24 cellular contexts compared by ENCODE assay signal in genomic region chr13:111484129-111484925, GRCh38.
DNase-seq lines count a peak whose midpoint lies in the region; ATAC-seq and TF ChIP-seq lines count a peak whose summit lies in the region.
"Had no signal": no experiment of that assay in that cellular context is flagged by ENCODE, and none has a peak within 500 bp of the region (broad histone marks: within the 10 kb centered on the region; RNA-seq: fewer than 3 reads in every experiment).

No MANE protein-coding gene starts in this region.

- DNase-seq in activated CD8-positive, alpha-beta memory T cell treated with anti-CD3 and anti-CD28 coated beads for 24 hours: peak; percentile 30
- no peak for DNase-seq in activated CD8-positive, alpha-beta memory T cell treated with anti-CD3 and anti-CD28 coated beads, Interleukin-2, amount 10 ng/mL, durations not matched to agents 7 days and 5 days
- DNase-seq in RWPE2 (ENCODE audit: low spot score) (peak; percentile 20), mesenteric fat pad (ENCODE audit: low spot score) (peak; percentile 86), superior temporal gyrus (ENCODE audit: extremely low spot score) (no peak)
- DNase-seq: activated CD4-positive, CD25-positive, alpha-beta regulatory T cell; activated CD8-positive, alpha-beta T cell treated with anti-CD3 and anti-CD28 coated beads, Interleukin-2, amount 10 ng/mL, durations not matched to agents 7 days and 5 days; Calu3; cerebellar nuclear complex; EL; left colon; midbrain; NCI-H1048; spleen; stimulated activated CD4-positive, alpha-beta T cell treated with anti-CD3 and anti-CD28 coated beads, Interleukin-4, amount 100 ng/mL, for 24 hours had no signal

- CTCF ChIA-PET in activated CD8-positive, alpha-beta memory T cell treated with anti-CD3 and anti-CD28 coated beads, Interleukin-2, amount 10 ng/mL, durations not matched to agents 7 days and 5 days (lab: Charles Lee): no interaction called here

- H3K36me3 Mint-ChIP-seq in activated CD8-positive, alpha-beta memory T cell treated with anti-CD3 and anti-CD28 coated beads, Interleukin-2, amount 10 ng/mL, durations not matched to agents 7 days and 5 days: no peaks in the 10 kb centered on the region
- H3K36me3 Mint-ChIP-seq: activated naive CD4-positive, alpha-beta T cell treated with anti-CD3 and anti-CD28 coated beads, Interleukin-2, amount 50 U/mL, for 72 hours had no signal

- no peak overlapping the region for H3K27ac Mint-ChIP-seq in activated CD8-positive, alpha-beta memory T cell treated with anti-CD3 and anti-CD28 coated beads, Interleukin-2, amount 10 ng/mL, durations not matched to agents 7 days and 5 days
- H3K27ac Mint-ChIP-seq: activated CD8-positive, alpha-beta T cell treated with anti-CD3 and anti-CD28 coated beads, Interleukin-2, amount 10 ng/mL, durations not matched to agents 7 days and 5 days; activated naive CD4-positive, alpha-beta T cell treated with anti-CD3 and anti-CD28 coated beads, Interleukin-2, amount 50 U/mL, for 72 hours; nephron; stimulated activated naive CD8-positive, alpha-beta T cell treated with anti-CD3 and anti-CD28 coated beads, Interleukin-15, Interleukin-2, amounts not matched to agents 100 ng/mL and 50 ng/mL, for 24 hours; T-helper 2 cell treated with Interferon-gamma antibody and Interleukin-4, amounts not matched to agents 5 μg/mL and 100 μg/mL, for 36 hours had no signal

- no peaks in the 10 kb centered on the region for H3K27me3 ChIP-seq in RWPE2 (ENCODE audit: insufficient read depth, poor library complexity, severe bottlenecking)
- H3K27me3 ChIP-seq: upper lobe of left lung had no signal

- H3K9me3 Mint-ChIP-seq in activated CD8-positive, alpha-beta memory T cell treated with anti-CD3 and anti-CD28 coated beads, Interleukin-2, amount 10 ng/mL, durations not matched to agents 7 days and 5 days (ENCODE audit: low read depth): no peaks in the 10 kb centered on the region
- H3K9me3 Mint-ChIP-seq: stimulated activated naive CD8-positive, alpha-beta T cell treated with anti-CD3 and anti-CD28 coated beads, Interleukin-15, Interleukin-2, amounts not matched to agents 100 ng/mL and 50 ng/mL, for 24 hours; T-helper 2 cell treated with Interferon-gamma antibody and Interleukin-4, amounts not matched to agents 5 μg/mL and 100 μg/mL, for 36 hours had no signal

- no peak overlapping the region for H3K27ac ChIP-seq in RWPE2 (ENCODE audit: poor library complexity, severe bottlenecking)
- H3K27ac ChIP-seq: spleen, upper lobe of left lung had no signal

- TF ChIP-seq CTCF in RWPE2 (IDR thresholded peaks at IDR 0.05; ENCODE audit: poor library complexity, severe bottlenecking): no peak

- H3K9me3 ChIP-seq in RWPE2 (ENCODE audit: severe bottlenecking): peaks cover 3% of the 10 kb centered on the region

- no peaks in the 10 kb centered on the region for H3K27me3 Mint-ChIP-seq in activated CD8-positive, alpha-beta memory T cell treated with anti-CD3 and anti-CD28 coated beads, Interleukin-2, amount 10 ng/mL, durations not matched to agents 7 days and 5 days
- H3K27me3 Mint-ChIP-seq: stimulated activated naive CD8-positive, alpha-beta T cell treated with anti-CD3 and anti-CD28 coated beads, Interleukin-15, Interleukin-2, amounts not matched to agents 100 ng/mL and 50 ng/mL, for 24 hours had no signal

- H3K4me3 Mint-ChIP-seq in activated CD8-positive, alpha-beta memory T cell treated with anti-CD3 and anti-CD28 coated beads, Interleukin-2, amount 10 ng/mL, durations not matched to agents 7 days and 5 days: no peak overlapping the region
- H3K4me3 Mint-ChIP-seq: activated CD8-positive, alpha-beta T cell treated with anti-CD3 and anti-CD28 coated beads, Interleukin-2, amount 10 ng/mL, durations not matched to agents 7 days and 5 days; nephron; stimulated activated naive CD8-positive, alpha-beta T cell treated with anti-CD3 and anti-CD28 coated beads, Interleukin-15, Interleukin-2, amounts not matched to agents 100 ng/mL and 50 ng/mL, for 24 hours; T-helper 2 cell treated with Interferon-gamma antibody and Interleukin-4, amounts not matched to agents 5 μg/mL and 100 μg/mL, for 36 hours had no signal

- H3K4me1 Mint-ChIP-seq in activated CD8-positive, alpha-beta memory T cell treated with anti-CD3 and anti-CD28 coated beads, Interleukin-2, amount 10 ng/mL, durations not matched to agents 7 days and 5 days: no peaks in the 10 kb centered on the region
- H3K4me1 Mint-ChIP-seq: nephron had no signal

- no peak overlapping the region for H3K4me3 ChIP-seq in RWPE2 (ENCODE audit: severe bottlenecking)
- H3K4me3 ChIP-seq: spleen, upper lobe of left lung had no signal

- H3K36me3 ChIP-seq in RWPE2 (ENCODE audit: low read depth): no peaks in the 10 kb centered on the region
- H3K36me3 ChIP-seq: spleen, upper lobe of left lung had no signal

- no peak for ATAC-seq in activated CD8-positive, alpha-beta memory T cell treated with anti-CD3 and anti-CD28 coated beads, Interleukin-2, amount 10 ng/mL, durations not matched to agents 7 days and 5 days
- ATAC-seq in RWPE2 (ENCODE audit: low read depth) (no peak), HG03565 (IDR thresholded peaks at IDR 0.05; ENCODE audit: unreplicated experiment) (no peak), GM18517 (IDR thresholded peaks at IDR 0.05; ENCODE audit: unreplicated experiment) (no peak), HG03108 (IDR thresholded peaks at IDR 0.05; ENCODE audit: unreplicated experiment) (no peak)
- ATAC-seq: activated CD8-positive, alpha-beta T cell treated with anti-CD3 and anti-CD28 coated beads, Interleukin-2, amount 10 ng/mL, durations not matched to agents 7 days and 5 days; activated naive CD4-positive, alpha-beta T cell treated with anti-CD3 and anti-CD28 coated beads, Interleukin-2, amount 50 U/mL, for 72 hours; left colon; SK-N-SH treated with all-trans-retinoic acid at 6 μM for 48 hours had no signal

- no peaks in the 10 kb centered on the region for H3K4me1 ChIP-seq in RWPE2 (ENCODE audit: insufficient read depth, poor library complexity, severe bottlenecking)
- H3K4me1 ChIP-seq: spleen, upper lobe of left lung had no signal

Comparison
In these comparisons a context has a peak if more than half of its experiments do, and no peak if none do; other contexts are left out.
1. DNase-seq: peak in activated CD8-positive, alpha-beta memory T cell treated with anti-CD3 and anti-CD28 coated beads for 24 hours (single experiment), RWPE2 (single experiment) and mesenteric fat pad (single experiment); none in activated CD8-positive, alpha-beta memory T cell treated with anti-CD3 and anti-CD28 coated beads, Interleukin-2, amount 10 ng/mL, durations not matched to agents 7 days and 5 days (single experiment) and superior temporal gyrus (single experiment).